In the genomic region with DNA sequence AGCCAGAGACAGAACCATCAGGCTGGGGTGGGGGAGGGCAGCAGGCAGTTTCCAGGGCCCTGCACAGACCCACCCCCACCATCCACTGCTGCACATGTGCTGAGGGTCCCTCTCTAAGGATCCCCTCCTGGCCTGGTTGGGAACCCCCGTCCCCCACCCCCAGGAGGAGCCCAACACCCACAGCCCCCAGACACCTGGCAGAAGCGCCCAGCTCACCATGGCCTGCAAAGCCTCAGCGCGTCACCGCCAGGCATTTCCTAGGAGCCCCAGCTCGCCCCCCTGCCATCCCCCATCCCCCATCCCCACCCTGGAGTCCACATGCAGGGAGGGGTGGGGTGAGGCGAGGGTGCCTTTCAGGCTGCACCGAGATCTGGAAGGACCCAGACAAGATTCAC, we compare ENCODE assay signal across 23 cellular contexts. TPM values are rescaled to one million over a fixed set of nuclear protein-coding genes. Genes with fewer than 3 reads are reported as not detected.
DNase-seq lines count a peak whose midpoint lies in the region; FAIRE-seq and TF ChIP-seq lines count a peak whose summit lies in the region.
"Had no signal": no experiment of that assay in that cellular context is flagged by ENCODE, and none has a peak within 500 bp of the region (broad histone marks: within the 10 kb centered on the region; RNA-seq: fewer than 3 reads in every experiment).

No MANE protein-coding gene starts in this region.

- H3K4me3 ChIP-seq in CD4-positive, alpha-beta memory T cell (ENCODE audit: low read length in 2 of 2), result no peak overlapping the region
- no peak overlapping the region for H3K4me3 ChIP-seq in neural progenitor cell
- H3K4me3 ChIP-seq: adrenal gland, ovary, sigmoid colon, transverse colon had no signal

- POLR2A ChIA-PET in CD4-positive, alpha-beta memory T cell (lab: Charles Lee; ENCODE audit: partially characterized antibody), result no interaction called here

- no peak overlapping the region for H3K27ac ChIP-seq in CD4-positive, alpha-beta memory T cell (ENCODE audit: low read depth, low read length)
- H3K27ac ChIP-seq in neural progenitor cell, result no peak overlapping the region
- H3K27ac ChIP-seq: ovary, sigmoid colon, transverse colon had no signal

- DNase-seq in CD4-positive, alpha-beta memory T cell, result peak in 1 of 5 donors; percentile 29
- DNase-seq in GM12891 (ENCODE audit: insufficient read length, low spot score), result peak; percentile 11
- DNase-seq in activated T-helper 1 cell treated with anti-CD3 and anti-CD28 coated beads, Interleukin-12 subunit alpha, Interleukin-12 subunit beta, Interleukin-2, Interleukin-4 antibody, amounts not matched to agents 30 ng/mL and 10 ng/mL and 1 ng/mL, durations not matched to agents 14 hours and 24 hours and 36 hours (ENCODE audit: low spot score), result peak; percentile 0
- no peak for DNase-seq in neural progenitor cell (ENCODE audit: low spot score)
- DNase-seq in activated gamma-delta T cell treated with Interleukin-2 at 50 U/mL for 16 hours, result no peak
- no peak for DNase-seq in GM03348 (ENCODE audit: low spot score)
- DNase-seq in glomerular visceral epithelial cell (ENCODE audit: extremely low spot score), result no peak
- DNase-seq: dermis blood vessel endothelial cell, foreskin fibroblast, hippocampal formation, mesenchymal stem cell, NCI-H1417, NCI-H510A treated with DMSO at 0.1 percent for 48 hours, RPMI8226, SW 1271 had no signal

- no peak overlapping the region for H3K4me3 Mint-ChIP-seq in CD4-positive, alpha-beta memory T cell
- no peak overlapping the region for H3K4me3 Mint-ChIP-seq in activated T-helper 1 cell treated with anti-CD3 and anti-CD28 coated beads, Interleukin-12 subunit alpha, Interleukin-12 subunit beta, Interleukin-2, Interleukin-4 antibody, amounts not matched to agents 30 ng/mL and 10 ng/mL and 1 ng/mL, durations not matched to agents 14 hours and 24 hours and 36 hours
- H3K4me3 Mint-ChIP-seq in neural progenitor cell, result no peak overlapping the region
- H3K4me3 Mint-ChIP-seq: activated CD4-positive, alpha-beta T cell treated with anti-CD3 and anti-CD28 coated beads for 36 hours; stimulated activated naive CD8-positive, alpha-beta T cell treated with anti-CD3 and anti-CD28 coated beads, Interleukin-15, Interleukin-2, amounts not matched to agents 100 ng/mL and 50 ng/mL, for 24 hours had no signal

- peaks cover 0 to 2% (median 0%) of the 10 kb centered on the region in 8 donors for H3K9me3 Mint-ChIP-seq in CD4-positive, alpha-beta memory T cell
- no peaks in the 10 kb centered on the region for H3K9me3 Mint-ChIP-seq in activated T-helper 1 cell treated with anti-CD3 and anti-CD28 coated beads, Interleukin-12 subunit alpha, Interleukin-12 subunit beta, Interleukin-2, Interleukin-4 antibody, amounts not matched to agents 30 ng/mL and 10 ng/mL and 1 ng/mL, durations not matched to agents 14 hours and 24 hours and 36 hours
- no peaks in the 10 kb centered on the region for H3K9me3 Mint-ChIP-seq in neural progenitor cell
- H3K9me3 Mint-ChIP-seq: stimulated activated naive CD8-positive, alpha-beta T cell treated with anti-CD3 and anti-CD28 coated beads, Interleukin-15, Interleukin-2, amounts not matched to agents 100 ng/mL and 50 ng/mL, for 24 hours had no signal

- no peak overlapping the region for H3K4me2 ChIP-seq in neural progenitor cell

- TF ChIP-seq CTCF in neural progenitor cell (IDR thresholded peaks at IDR 0.05), result no peak

- H3K36me3 Mint-ChIP-seq in CD4-positive, alpha-beta memory T cell, result peaks cover 13 to 42% of the 10 kb centered on the region in 2 donors
- H3K36me3 Mint-ChIP-seq in activated T-helper 1 cell treated with anti-CD3 and anti-CD28 coated beads, Interleukin-12 subunit alpha, Interleukin-12 subunit beta, Interleukin-2, Interleukin-4 antibody, amounts not matched to agents 30 ng/mL and 10 ng/mL and 1 ng/mL, durations not matched to agents 14 hours and 24 hours and 36 hours (ENCODE audit: low read depth), result no peaks in the 10 kb centered on the region
- H3K36me3 Mint-ChIP-seq in neural progenitor cell, result peaks cover 13% of the 10 kb centered on the region

- H3K4me1 Mint-ChIP-seq in CD4-positive, alpha-beta memory T cell, result peaks cover 5 to 15% (median 9%) of the 10 kb centered on the region in 4 donors
- no peaks in the 10 kb centered on the region for H3K4me1 Mint-ChIP-seq in activated T-helper 1 cell treated with anti-CD3 and anti-CD28 coated beads, Interleukin-12 subunit alpha, Interleukin-12 subunit beta, Interleukin-2, Interleukin-4 antibody, amounts not matched to agents 30 ng/mL and 10 ng/mL and 1 ng/mL, durations not matched to agents 14 hours and 24 hours and 36 hours (ENCODE audit: low read depth)
- H3K4me1 Mint-ChIP-seq in neural progenitor cell, result peaks cover 3% of the 10 kb centered on the region
- H3K4me1 Mint-ChIP-seq: activated CD4-positive, alpha-beta T cell treated with anti-CD3 and anti-CD28 coated beads for 36 hours had no signal

- H3K9ac ChIP-seq in neural progenitor cell, result peak overlapping the region; percentile 23

- peaks cover 41% of the 10 kb centered on the region for H3K36me3 ChIP-seq in CD4-positive, alpha-beta memory T cell (ENCODE audit: insufficient read depth, low read length)
- H3K36me3 ChIP-seq in neural progenitor cell, result no peaks in the 10 kb centered on the region
- H3K36me3 ChIP-seq: ovary had no signal

- H3K27me3 ChIP-seq in CD4-positive, alpha-beta memory T cell (ENCODE audit: insufficient read depth, low read length), result no peaks in the 10 kb centered on the region
- H3K27me3 ChIP-seq in neural progenitor cell, result no peaks in the 10 kb centered on the region
- H3K27me3 ChIP-seq: adrenal gland, ovary, sigmoid colon, transverse colon had no signal

- no peak for FAIRE-seq in GM12891 (lab: Jason Lieb, UNC)
- FAIRE-seq: keratinocyte, TTC549 had no signal

- H3K4me1 ChIP-seq in CD4-positive, alpha-beta memory T cell (ENCODE audit: insufficient read depth, low read length), result peaks cover 4% of the 10 kb centered on the region
- no peaks in the 10 kb centered on the region for H3K4me1 ChIP-seq in neural progenitor cell

- H2AFZ ChIP-seq in neural progenitor cell (replicated peaks), result no peak overlapping the region

- intact Hi-C loops in CD4-positive, alpha-beta memory T cell (cut with micrococcal nuclease), result no loop called here
- intact Hi-C loops in activated T-helper 1 cell treated with anti-CD3 and anti-CD28 coated beads, Interleukin-12 subunit alpha, Interleukin-12 subunit beta, Interleukin-2, Interleukin-4 antibody, amounts not matched to agents 30 ng/mL and 10 ng/mL and 1 ng/mL, durations not matched to agents 14 hours and 24 hours and 36 hours (cut with micrococcal nuclease), result no loop called here

- no peaks in the 10 kb centered on the region for H3K27me3 Mint-ChIP-seq in CD4-positive, alpha-beta memory T cell
- no peaks in the 10 kb centered on the region for H3K27me3 Mint-ChIP-seq in activated T-helper 1 cell treated with anti-CD3 and anti-CD28 coated beads, Interleukin-12 subunit alpha, Interleukin-12 subunit beta, Interleukin-2, Interleukin-4 antibody, amounts not matched to agents 30 ng/mL and 10 ng/mL and 1 ng/mL, durations not matched to agents 14 hours and 24 hours and 36 hours (ENCODE audit: insufficient read depth)
- peaks cover 7% of the 10 kb centered on the region for H3K27me3 Mint-ChIP-seq in neural progenitor cell (ENCODE audit: insufficient read depth, low read depth)
- H3K27me3 Mint-ChIP-seq: activated CD4-positive, alpha-beta T cell treated with anti-CD3 and anti-CD28 coated beads for 36 hours; stimulated activated naive CD8-positive, alpha-beta T cell treated with anti-CD3 and anti-CD28 coated beads, Interleukin-15, Interleukin-2, amounts not matched to agents 100 ng/mL and 50 ng/mL, for 24 hours had no signal

- no peak for TF ChIP-seq POLR2A in GM12891 (IDR thresholded peaks at IDR 0.05; ENCODE audit: low read depth, low read length)

- H3F3A ChIP-seq in neural progenitor cell (ENCODE audit: low read depth), result no peaks in the 10 kb centered on the region

- H3K9me3 ChIP-seq in CD4-positive, alpha-beta memory T cell (ENCODE audit: control insufficient read depth in 1 of 2, low read length in 2 of 2), result no peaks in the 10 kb centered on the region
- no peaks in the 10 kb centered on the region for H3K9me3 ChIP-seq in neural progenitor cell (ENCODE audit: low read depth)
- H3K9me3 ChIP-seq: adrenal gland, ovary, sigmoid colon, transverse colon had no signal

- peak overlapping the region in 5 of 7 donors; percentile 27 to 86 (median 73) for H3K27ac Mint-ChIP-seq in CD4-positive, alpha-beta memory T cell
- H3K27ac Mint-ChIP-seq in activated T-helper 1 cell treated with anti-CD3 and anti-CD28 coated beads, Interleukin-12 subunit alpha, Interleukin-12 subunit beta, Interleukin-2, Interleukin-4 antibody, amounts not matched to agents 30 ng/mL and 10 ng/mL and 1 ng/mL, durations not matched to agents 14 hours and 24 hours and 36 hours, result no peak overlapping the region
- no peak overlapping the region for H3K27ac Mint-ChIP-seq in neural progenitor cell
- H3K27ac Mint-ChIP-seq: activated CD4-positive, alpha-beta T cell treated with anti-CD3 and anti-CD28 coated beads for 36 hours; stimulated activated naive CD8-positive, alpha-beta T cell treated with anti-CD3 and anti-CD28 coated beads, Interleukin-15, Interleukin-2, amounts not matched to agents 100 ng/mL and 50 ng/mL, for 24 hours had no signal

- peaks cover 63% of the 10 kb centered on the region for H4K20me1 ChIP-seq in neural progenitor cell (ENCODE audit: low read depth)

- no peaks in the 10 kb centered on the region for H3K79me2 ChIP-seq in neural progenitor cell (ENCODE audit: low read depth)

- CTCF ChIA-PET in CD4-positive, alpha-beta memory T cell (lab: Charles Lee; ENCODE audit: partially characterized antibody), result no interaction called here

RNA-seq across cellular contexts. Expression of a gene that starts 9.4 kb away (rescaled TPM):
- 10 to 100 TPM; 66.5 to 67.5 TPM for total RNA-seq in CD4-positive, alpha-beta memory T cell
- polyA plus RNA-seq in CD4-positive, alpha-beta memory T cell, result 10 to 100 TPM; 31.9 to 48.9 TPM
- 14.1 TPM for polyA plus RNA-seq in GM12891 (2012; ENCODE audit: low read depth, missing spikeins)
- 7.9 and 10.1 TPM in 2 replicates for total RNA-seq in activated T-helper 1 cell treated with anti-CD3 and anti-CD28 coated beads, Interleukin-12 subunit alpha, Interleukin-12 subunit beta, Interleukin-2, Interleukin-4 antibody, amounts not matched to agents 30 ng/mL and 10 ng/mL and 1 ng/mL, durations not matched to agents 14 hours and 24 hours and 36 hours
- 22.7 and 58.8 TPM in 2 replicates for total RNA-seq in neural progenitor cell (ENCODE audit: low replicate concordance)

RNA-seq across cellular contexts. Expression of a gene that starts 10.6 kb away (rescaled TPM):
- 10 to 100 TPM; 35.9 to 39.2 TPM for total RNA-seq in CD4-positive, alpha-beta memory T cell
- polyA plus RNA-seq in CD4-positive, alpha-beta memory T cell, result 10 to 100 TPM; 24.8 to 43.9 TPM
- polyA plus RNA-seq in GM12891 (2012; ENCODE audit: low read depth, missing spikeins), result 10.4 TPM
- 19.2 and 19.9 TPM in 2 replicates for total RNA-seq in activated T-helper 1 cell treated with anti-CD3 and anti-CD28 coated beads, Interleukin-12 subunit alpha, Interleukin-12 subunit beta, Interleukin-2, Interleukin-4 antibody, amounts not matched to agents 30 ng/mL and 10 ng/mL and 1 ng/mL, durations not matched to agents 14 hours and 24 hours and 36 hours
- 24.4 and 25.0 TPM in 2 replicates for total RNA-seq in neural progenitor cell (ENCODE audit: low replicate concordance)

RNA-seq across cellular contexts. Expression of a gene that starts 10.6 kb away (rescaled TPM):
- 1 to 10 TPM; 3.8 to 4.4 TPM for total RNA-seq in CD4-positive, alpha-beta memory T cell
- 1 to 10 TPM in 1 of 2 donors, under 1 TPM in 1; 0.24 to 1.8 TPM for polyA plus RNA-seq in CD4-positive, alpha-beta memory T cell
- 0.40 TPM for polyA plus RNA-seq in GM12891 (2012; ENCODE audit: low read depth, missing spikeins)
- total RNA-seq in activated T-helper 1 cell treated with anti-CD3 and anti-CD28 coated beads, Interleukin-12 subunit alpha, Interleukin-12 subunit beta, Interleukin-2, Interleukin-4 antibody, amounts not matched to agents 30 ng/mL and 10 ng/mL and 1 ng/mL, durations not matched to agents 14 hours and 24 hours and 36 hours, result 2.1 and 3.5 TPM in 2 replicates
- 1.5 and 1.7 TPM in 2 replicates for total RNA-seq in neural progenitor cell (ENCODE audit: low replicate concordance)

Comparison
In these comparisons a context has a peak if more than half of its experiments do, and no peak if none do; other contexts are left out.
1. DNase-seq: peak in GM12891 (single experiment) and activated T-helper 1 cell treated with anti-CD3 and anti-CD28 coated beads, Interleukin-12 subunit alpha, Interleukin-12 subunit beta, Interleukin-2, Interleukin-4 antibody, amounts not matched to agents 30 ng/mL and 10 ng/mL and 1 ng/mL, durations not matched to agents 14 hours and 24 hours and 36 hours (single experiment); none in neural progenitor cell (single experiment), activated gamma-delta T cell treated with Interleukin-2 at 50 U/mL for 16 hours (single experiment), GM03348 (single experiment) and glomerular visceral epithelial cell (single experiment).
2. H3K27ac Mint-ChIP-seq: peak in CD4-positive, alpha-beta memory T cell (5 of 7); none in activated T-helper 1 cell treated with anti-CD3 and anti-CD28 coated beads, Interleukin-12 subunit alpha, Interleukin-12 subunit beta, Interleukin-2, Interleukin-4 antibody, amounts not matched to agents 30 ng/mL and 10 ng/mL and 1 ng/mL, durations not matched to agents 14 hours and 24 hours and 36 hours (single experiment) and neural progenitor cell (single experiment).